In genomic region chr9:32572900-32573523, GRCh38 we compare ENCODE assay signal across 8 cellular contexts. TPM values are rescaled to one million over a fixed set of nuclear protein-coding genes. Genes with fewer than 3 reads are reported as not detected.
DNase-seq lines count a peak whose midpoint lies in the region; ATAC-seq and TF ChIP-seq lines count a peak whose summit lies in the region.

NDUFB6 (minus strand) TSS chr9:32573159; CDS start chr9:32573060, 99 bp downstream.

- no peaks in the 10 kb centered on the region for H3K27me3 ChIP-seq in CD8-positive, alpha-beta memory T cell (ENCODE audit: insufficient read depth, low read length, poor library complexity, severe bottlenecking)
- H3K27me3 ChIP-seq in effector memory CD4-positive, alpha-beta T cell (replicated peaks; ENCODE audit: control insufficient read depth, insufficient read depth, low read length, poor library complexity, severe bottlenecking), result no peaks in the 10 kb centered on the region

- H3K4me3 Mint-ChIP-seq in CD8-positive, alpha-beta memory T cell, result peak within 1 kb of the TSS; percentile 98 to 100 (median 99)
- H3K4me3 Mint-ChIP-seq in memory B cell, result peak within 1 kb of the TSS; percentile 98

- H3K36me3 Mint-ChIP-seq in CD8-positive, alpha-beta memory T cell, result peaks cover 0 to 22% (median 7%) of the 10 kb centered on the region in 3 donors
- peaks cover 7% of the 10 kb centered on the region for H3K36me3 Mint-ChIP-seq in memory B cell

- H3K36me3 ChIP-seq in CD8-positive, alpha-beta memory T cell (ENCODE audit: insufficient read depth, low read length), result peaks cover under 1% of the 10 kb centered on the region
- peaks cover 4% of the 10 kb centered on the region for H3K36me3 ChIP-seq in effector memory CD4-positive, alpha-beta T cell (ENCODE audit: control insufficient read depth, insufficient read depth, low read length)

- peaks cover 3% of the 10 kb centered on the region in 2 donors for H3K27me3 Mint-ChIP-seq in CD8-positive, alpha-beta memory T cell
- H3K27me3 Mint-ChIP-seq in memory B cell, result no peaks in the 10 kb centered on the region

- peak; percentile 93 to 97 (median 94) for DNase-seq in CD8-positive, alpha-beta memory T cell
- peak; percentile 90 for DNase-seq in GM20000 (ENCODE audit: low spot score)
- DNase-seq in HT-29 (ENCODE audit: low spot score), result peak; percentile 92
- peak; percentile 92 to 96 for DNase-seq in NOMO-1 (lab: John Stamatoyannopoulos, UW; ENCODE audit: unreplicated experiment in 2 of 2)
- peak; percentile 90 to 92 (median 91) for DNase-seq in effector memory CD4-positive, alpha-beta T cell
- peak; percentile 89 to 94 for DNase-seq in memory B cell (ENCODE audit: low spot score in 2 of 2)
- DNase-seq in stimulated activated CD8-positive, alpha-beta memory T cell treated with anti-CD3 and anti-CD28 coated beads, Interleukin-12 subunit alpha, Interleukin-12 subunit beta, amount 100 ng/mL, for 24 hours (ENCODE audit: extremely low read depth), result peak; percentile 86

- no peak for TF ChIP-seq CTCF in GM20000 (IDR thresholded peaks at IDR 0.05; ENCODE audit: extremely low read depth, missing control alignments)

- H3K27ac ChIP-seq in CD8-positive, alpha-beta memory T cell (ENCODE audit: low read depth, low read length), result peak within 1 kb of the TSS; percentile 92
- peak within 1 kb of the TSS; percentile 76 for H3K27ac ChIP-seq in effector memory CD4-positive, alpha-beta T cell (ENCODE audit: insufficient read depth, low read length, poor library complexity, severe bottlenecking)

- H3K9me3 Mint-ChIP-seq in CD8-positive, alpha-beta memory T cell, result no peaks in the 10 kb centered on the region
- H3K9me3 Mint-ChIP-seq in memory B cell, result no peaks in the 10 kb centered on the region

- H3K4me1 ChIP-seq in CD8-positive, alpha-beta memory T cell (ENCODE audit: insufficient read depth, low read length), result peaks cover 21% of the 10 kb centered on the region
- peaks cover 9% of the 10 kb centered on the region for H3K4me1 ChIP-seq in effector memory CD4-positive, alpha-beta T cell (ENCODE audit: control insufficient read depth, insufficient read depth, low read length, poor library complexity, severe bottlenecking)

- H3K9me3 ChIP-seq in CD8-positive, alpha-beta memory T cell (ENCODE audit: low read length), result no peaks in the 10 kb centered on the region
- no peaks in the 10 kb centered on the region for H3K9me3 ChIP-seq in effector memory CD4-positive, alpha-beta T cell (ENCODE audit: control insufficient read depth, low read length)

- peak within 1 kb of the TSS; percentile 98 for H3K4me3 ChIP-seq in CD8-positive, alpha-beta memory T cell (ENCODE audit: low read length)
- peak within 1 kb of the TSS; percentile 79 for H3K4me3 ChIP-seq in effector memory CD4-positive, alpha-beta T cell (ENCODE audit: insufficient read depth, low read depth, low read length, poor library complexity, severe bottlenecking)

- peak; percentile 84 for ATAC-seq in memory B cell (ENCODE audit: low read depth)

- CTCF ChIA-PET in CD8-positive, alpha-beta memory T cell (lab: Charles Lee), result interaction anchor here (1.1 to 13.8 kb wide), 10 partner anchors 9 to 196 kb away, joined by 3 to 342 read pairs (median 11); partner anchors contain the start of genes ACO1, RIGI, SMIM27 and TOPORS
- CTCF ChIA-PET in activated CD8-positive, alpha-beta memory T cell treated with anti-CD3 and anti-CD28 coated beads for 36 hours (lab: Charles Lee), result interaction anchor here (1.0 to 3.5 kb wide), 8 partner anchors 18 to 195 kb away, joined by 4 to 53 read pairs (median 8); partner anchors contain the start of genes ACO1, SMIM27 and TOPORS

- peak within 1 kb of the TSS; percentile 96 to 99 (median 99) for H3K27ac Mint-ChIP-seq in CD8-positive, alpha-beta memory T cell
- peak within 1 kb of the TSS; percentile 93 for H3K27ac Mint-ChIP-seq in memory B cell

- H3K4me1 Mint-ChIP-seq in CD8-positive, alpha-beta memory T cell, result peaks cover 32 to 35% (median 33%) of the 10 kb centered on the region in 3 donors
- peaks cover 13% of the 10 kb centered on the region for H3K4me1 Mint-ChIP-seq in memory B cell

- POLR2A ChIA-PET in CD8-positive, alpha-beta memory T cell (lab: Charles Lee), result interaction anchor here (0.6 to 2.6 kb wide), 4 partner anchors 21 to 685 kb away, joined by 4 to 45 read pairs (median 8); partner anchors contain the start of genes ACO1, SMIM27 and TOPORS
- POLR2A ChIA-PET in activated CD8-positive, alpha-beta memory T cell treated with anti-CD3 and anti-CD28 coated beads for 36 hours (lab: Charles Lee), result interaction anchor here (0.5 to 1.1 kb wide), 2 partner anchors 21 to 428 kb away, joined by 5 read pairs; partner anchors contain the start of gene SMIM27

RNA-seq across cellular contexts. Expression of gene NDUFB6, which starts in this region (rescaled TPM):
- 10 to 100 TPM; 52.3 to 65.6 TPM for total RNA-seq in CD8-positive, alpha-beta memory T cell
- 68.4 TPM for polyA plus RNA-seq in CD8-positive, alpha-beta memory T cell
- 37.8 and 48.1 TPM in 2 replicates for total RNA-seq in HT-29 (2014; rRNA removed; shearing (Covaris generic))
- total RNA-seq in activated CD8-positive, alpha-beta memory T cell treated with anti-CD3 and anti-CD28 coated beads for 36 hours, result 10 to 100 TPM; 57.8 to 59.9 TPM

Comparison
In these comparisons a context has a peak if more than half of its experiments do, and no peak if none do; other contexts are left out.
1. Peak in every context shown above with its lines: DNase-seq, ATAC-seq, H3K4me3 ChIP-seq and H3K27ac ChIP-seq.